Comparison of ENCODE assay signal across 21 cellular contexts in the genomic region with DNA sequence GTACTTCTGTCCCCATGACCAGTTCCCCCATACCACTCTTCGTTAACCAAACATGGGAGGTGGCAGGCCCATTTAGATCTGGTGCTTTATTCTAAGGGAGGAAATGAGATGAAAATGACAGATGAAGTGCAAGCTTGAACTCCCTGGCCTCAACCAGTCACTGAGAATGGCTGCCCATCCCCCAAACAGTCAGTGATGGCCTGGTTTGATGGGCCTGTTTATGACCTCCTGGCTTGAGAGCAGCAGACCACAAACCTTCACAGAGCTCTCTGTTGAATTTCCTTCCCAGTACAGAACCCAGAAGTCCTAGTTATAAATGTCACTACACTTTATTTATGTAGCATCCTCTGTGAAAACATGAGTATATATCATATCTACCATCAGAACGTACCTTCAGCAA. TPM values are rescaled to one million over a fixed set of nuclear protein-coding genes. Genes with fewer than 3 reads are reported as not detected.
DNase-seq lines count a peak whose midpoint lies in the region; ATAC-seq and TF ChIP-seq lines count a peak whose summit lies in the region.
"Had no signal": no experiment of that assay in that cellular context is flagged by ENCODE, and none has a peak within 500 bp of the region (broad histone marks: within the 10 kb centered on the region; RNA-seq: fewer than 3 reads in every experiment).

No MANE protein-coding gene starts in this region.

- ATAC-seq in body of pancreas: no peak
- ATAC-seq in T-cell (replicated peaks in 1 of 4): no peak
- no peak for ATAC-seq in activated T-cell treated with anti-CD3 and anti-CD28 coated beads, Interleukin-2, amount 50 U/mL, for 72 hours (replicated peaks in 1 of 2)
- ATAC-seq: activated CD8-positive, alpha-beta T cell treated with anti-CD3 and anti-CD28 coated beads, Interleukin-2, amount 10 ng/mL, durations not matched to agents 7 days and 5 days; activated T-cell treated with anti-CD3 and anti-CD28 coated beads, Interleukin-2, amount 50 U/mL, for 4 hours; foreskin keratinocyte had no signal

- H3K4me1 Mint-ChIP-seq in T-cell (peaks cover 5 to 14% (median 6%) of the 10 kb centered on the region in 3 donors), neural progenitor cell (peaks cover 29% of the 10 kb centered on the region)
- peaks cover 23% of the 10 kb centered on the region for H3K4me1 Mint-ChIP-seq in activated T-cell treated with anti-CD3 and anti-CD28 coated beads, Interleukin-2, amount 50 U/mL, for 72 hours (ENCODE audit: low read depth)

- H3K4me2 ChIP-seq in BLaER1 (peak overlapping the region; percentile 55), osteoblast (ENCODE audit: insufficient read depth, low read length) (no peak overlapping the region), neural progenitor cell (no peak overlapping the region)

- H3K9ac ChIP-seq in BLaER1 (no peak overlapping the region), neural progenitor cell (no peak overlapping the region)

- WGBS in body of pancreas, 2 donors: 80 to 96% methylated on average over 2 of the region's 2 CpGs

- H3K79me2 ChIP-seq in osteoblast (ENCODE audit: insufficient read depth, low read length) (peaks cover 90% of the 10 kb centered on the region), neural progenitor cell (ENCODE audit: low read depth) (no peaks in the 10 kb centered on the region)

- H4K20me1 ChIP-seq in BLaER1 (no peaks in the 10 kb centered on the region), osteoblast (ENCODE audit: insufficient read depth, low read length) (peaks cover 3% of the 10 kb centered on the region), neural progenitor cell (ENCODE audit: low read depth) (no peaks in the 10 kb centered on the region)

- CTCF ChIA-PET in T-cell (lab: Charles Lee): interaction anchor here in 1 of 2 donors (1.6 kb wide), 1 partner anchor 35 kb away, joined by 5 read pairs; no protein-coding TSS in a partner anchor

- H3K9me3 ChIP-seq in BLaER1 (no peaks in the 10 kb centered on the region), body of pancreas (no peaks in the 10 kb centered on the region), osteoblast (ENCODE audit: low read depth, low read length) (no peaks in the 10 kb centered on the region), neural progenitor cell (ENCODE audit: low read depth) (no peaks in the 10 kb centered on the region)

- no peak for TF ChIP-seq POLR2A in body of pancreas (IDR thresholded peaks at IDR 0.05)

- DNase-seq in MV-4-11 (lab: John Stamatoyannopoulos, UW): peak; percentile 4
- no peak for DNase-seq in body of pancreas
- DNase-seq in osteoblast (ENCODE audit: insufficient read length, low spot score, missing footprints): no peak
- DNase-seq in T-cell: no peak
- DNase-seq in GM13977 (ENCODE audit: low spot score): no peak
- DNase-seq in activated T-cell treated with anti-CD3 and anti-CD28 coated beads, Interleukin-2, amount 50 U/mL, for 72 hours: no peak
- no peak for DNase-seq in neural progenitor cell (ENCODE audit: low spot score)
- DNase-seq: activated CD4-positive, CD25-positive, alpha-beta regulatory T cell; activated CD8-positive, alpha-beta T cell treated with anti-CD3 and anti-CD28 coated beads, Interleukin-2, amount 10 ng/mL, durations not matched to agents 7 days and 5 days; activated T-cell treated with anti-CD3 and anti-CD28 coated beads, Interleukin-2, amount 50 U/mL, for 4 hours; DND-41; foreskin keratinocyte; HFFc6; NCI-H1105; RPMI8226; stimulated activated CD4-positive, alpha-beta T cell treated with anti-CD3 and anti-CD28 coated beads, Interleukin-12 subunit alpha, Interleukin-12 subunit beta, amount 100 ng/mL, for 4 hours; stimulated activated CD8-positive, alpha-beta memory T cell treated with anti-CD3 and anti-CD28 coated beads, Interleukin-4, amount 100 ng/mL, for 48 hours; substantia nigra; T-helper 1 cell had no signal

- H3K9me3 Mint-ChIP-seq in T-cell: no peaks in the 10 kb centered on the region
- H3K9me3 Mint-ChIP-seq in activated T-cell treated with anti-CD3 and anti-CD28 coated beads, Interleukin-2, amount 50 U/mL, for 72 hours: no peaks in the 10 kb centered on the region
- H3K9me3 Mint-ChIP-seq in neural progenitor cell: peaks cover 1% of the 10 kb centered on the region
- H3K9me3 Mint-ChIP-seq: activated T-cell treated with anti-CD3 and anti-CD28 coated beads, Interleukin-2, amount 50 U/mL, for 4 hours; HFFc6 had no signal

- H3K4me3 ChIP-seq in BLaER1: no peak overlapping the region
- no peak overlapping the region for H3K4me3 ChIP-seq in body of pancreas
- no peak overlapping the region for H3K4me3 ChIP-seq in osteoblast (ENCODE audit: insufficient read depth, low read length)
- no peak overlapping the region for H3K4me3 ChIP-seq in neural progenitor cell

- no peaks in the 10 kb centered on the region for H3F3A ChIP-seq in neural progenitor cell (ENCODE audit: low read depth)

- in situ Hi-C loops in GM13977 (cut with MboI; ENCODE audit: low pct_unique_long_range_greater_than_20kb, low sequenced_read_pairs, unreplicated experiment): no loop called here

- POLR2A ChIA-PET in T-cell (lab: Charles Lee): interaction anchor here in 1 of 2 donors (1.0 kb wide), 1 partner anchor 97 kb away, joined by 3 read pairs; no protein-coding TSS in a partner anchor

- H2AFZ ChIP-seq in osteoblast (ENCODE audit: low read length) (no peak overlapping the region), neural progenitor cell (replicated peaks) (no peak overlapping the region)

- intact Hi-C loops in body of pancreas (cut with DNase I): no loop called here

- H3K4me3 Mint-ChIP-seq in T-cell (no peak overlapping the region), neural progenitor cell (no peak overlapping the region)
- no peak overlapping the region for H3K4me3 Mint-ChIP-seq in activated T-cell treated with anti-CD3 and anti-CD28 coated beads, Interleukin-2, amount 50 U/mL, for 72 hours
- H3K4me3 Mint-ChIP-seq: activated CD8-positive, alpha-beta T cell treated with anti-CD3 and anti-CD28 coated beads, Interleukin-2, amount 10 ng/mL, durations not matched to agents 7 days and 5 days; activated naive CD8-positive, alpha-beta T cell; activated T-cell treated with anti-CD3 and anti-CD28 coated beads, Interleukin-2, amount 50 U/mL, for 4 hours; HFFc6 had no signal

- H3K27ac ChIP-seq in BLaER1 (no peak overlapping the region; the same call in 1 of the 2 replicates), body of pancreas (peak overlapping the region in 3 of 4 donors; percentile 6 to 87 (median 80)), osteoblast (ENCODE audit: low read depth, low read length) (peak overlapping the region; percentile 7), neural progenitor cell (no peak overlapping the region)
- H3K27ac ChIP-seq: foreskin keratinocyte had no signal

- no peak for TF ChIP-seq CTCF in body of pancreas (IDR thresholded peaks at IDR 0.05)
- TF ChIP-seq CTCF in osteoblast (IDR thresholded peaks at IDR 0.05; ENCODE audit: extremely low read depth, low read depth, low read length): no peak
- no peak for TF ChIP-seq CTCF in GM13977 (IDR thresholded peaks at IDR 0.05; ENCODE audit: extremely low read depth, insufficient read depth, missing control alignments)
- TF ChIP-seq CTCF in neural progenitor cell (IDR thresholded peaks at IDR 0.05): no peak

- H3K36me3 Mint-ChIP-seq in T-cell (no peaks in the 10 kb centered on the region), neural progenitor cell (no peaks in the 10 kb centered on the region)
- H3K36me3 Mint-ChIP-seq in activated T-cell treated with anti-CD3 and anti-CD28 coated beads, Interleukin-2, amount 50 U/mL, for 72 hours (ENCODE audit: insufficient read depth in 2 of 2): peaks cover 0 to 2% of the 10 kb centered on the region in 2 donors
- H3K36me3 Mint-ChIP-seq: activated naive CD8-positive, alpha-beta T cell had no signal

- no peak overlapping the region for H3K27ac Mint-ChIP-seq in T-cell
- H3K27ac Mint-ChIP-seq in activated T-cell treated with anti-CD3 and anti-CD28 coated beads, Interleukin-2, amount 50 U/mL, for 72 hours: no peak overlapping the region
- no peak overlapping the region for H3K27ac Mint-ChIP-seq in neural progenitor cell
- H3K27ac Mint-ChIP-seq: activated CD8-positive, alpha-beta T cell treated with anti-CD3 and anti-CD28 coated beads, Interleukin-2, amount 10 ng/mL, durations not matched to agents 7 days and 5 days; activated naive CD8-positive, alpha-beta T cell had no signal

- no peaks in the 10 kb centered on the region for H3K27me3 ChIP-seq in BLaER1
- H3K27me3 ChIP-seq in body of pancreas: no peaks in the 10 kb centered on the region
- no peaks in the 10 kb centered on the region for H3K27me3 ChIP-seq in osteoblast (ENCODE audit: insufficient read depth, low read length)
- no peaks in the 10 kb centered on the region for H3K27me3 ChIP-seq in neural progenitor cell
- H3K27me3 ChIP-seq: foreskin keratinocyte had no signal

- H3K27me3 Mint-ChIP-seq in T-cell: peaks cover 3 to 8% of the 10 kb centered on the region in 2 donors
- peaks cover 3% of the 10 kb centered on the region for H3K27me3 Mint-ChIP-seq in activated T-cell treated with anti-CD3 and anti-CD28 coated beads, Interleukin-2, amount 50 U/mL, for 72 hours (ENCODE audit: low read depth)
- H3K27me3 Mint-ChIP-seq in neural progenitor cell (ENCODE audit: insufficient read depth, low read depth): peaks cover 2% of the 10 kb centered on the region

- H3K36me3 ChIP-seq in BLaER1 (no peaks in the 10 kb centered on the region), body of pancreas (replicated peaks in 1 of 2; ENCODE audit: insufficient read depth in 1 of 2, low read depth in 2 of 2) (no peaks in the 10 kb centered on the region), osteoblast (ENCODE audit: insufficient read depth, low read length) (no peaks in the 10 kb centered on the region), neural progenitor cell (no peaks in the 10 kb centered on the region)

- H3K4me1 ChIP-seq in BLaER1: peaks cover 57% of the 10 kb centered on the region
- H3K4me1 ChIP-seq in body of pancreas: peaks cover 81% of the 10 kb centered on the region
- H3K4me1 ChIP-seq in osteoblast (ENCODE audit: insufficient read depth, low read length): peaks cover 66% of the 10 kb centered on the region
- no peaks in the 10 kb centered on the region for H3K4me1 ChIP-seq in neural progenitor cell

RNA-seq across cellular contexts. Expression of a gene that starts 31.1 kb away (rescaled TPM):
- 100 to 1,000 TPM in 1 of 2 donors, 10 to 100 TPM in 1; 58.4 to 162 TPM for total RNA-seq in body of pancreas
- total RNA-seq in osteoblast: 198 and 260 TPM in 2 replicates
- total RNA-seq in T-cell: 1 to 10 TPM; 1.0 to 4.0 (median 3.0) TPM
- total RNA-seq in activated T-cell treated with anti-CD3 and anti-CD28 coated beads, Interleukin-2, amount 50 U/mL, for 72 hours: 100 to 1,000 TPM in 1 of 2 donors, 10 to 100 TPM in 1; 50.8 to 219 TPM
- total RNA-seq in neural progenitor cell (ENCODE audit: low replicate concordance): 0.15 and 1.1 TPM in 2 replicates

Comparison
In these comparisons a context has a peak if more than half of its experiments do, and no peak if none do; other contexts are left out.
1. H3K27ac ChIP-seq: peak in body of pancreas (3 of 4) and osteoblast (single experiment); none in BLaER1 (single experiment) and neural progenitor cell (single experiment).
2. RNA of a gene that starts 31.1 kb away (total RNA-seq): 198 to 260 TPM in osteoblast, 50.8 to 219 TPM in activated T-cell treated with anti-CD3 and anti-CD28 coated beads, Interleukin-2, amount 50 U/mL, for 72 hours and 58.4 to 162 TPM in body of pancreas; 1.0 to 4.0 TPM in T-cell and 0.15 to 1.1 TPM in neural progenitor cell; every median in the first group is over 10 times any median in the second.